In the genomic region with DNA sequence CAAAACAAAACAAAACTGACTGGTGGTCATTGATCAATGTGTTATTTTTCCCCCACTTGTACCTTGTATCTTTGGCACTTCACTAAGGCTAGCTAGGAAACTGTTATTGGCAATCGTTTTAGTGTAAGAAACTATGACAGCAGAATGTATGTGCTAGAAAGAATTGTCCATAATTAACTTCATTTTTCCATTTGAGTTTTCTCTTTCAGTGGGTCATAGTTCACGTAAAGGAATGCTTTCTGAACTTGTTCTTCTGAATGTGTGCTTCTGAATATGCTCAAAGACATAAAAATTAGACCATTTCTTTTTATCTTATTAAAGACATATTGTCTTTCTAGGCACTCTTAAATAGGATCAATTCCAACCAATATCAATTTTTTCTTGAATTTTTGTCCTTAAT, we compare ENCODE assay signal across 3 cellular contexts.
TF ChIP-seq lines count a peak whose summit lies in the region.

No MANE protein-coding gene starts in this region.

TF ChIP-seq in liver, 16 proteins besides CTCF, POLR2A, EP300 and RAD21:
- TF ChIP-seq FOXA1 (IDR thresholded peaks at IDR 0.05) (no peak), HNF4G (IDR thresholded peaks at IDR 0.05) (no peak), GABPA (IDR thresholded peaks at IDR 0.05 in 1 of 2, conservative IDR thresholded peaks at IDR 0.05 in 1 of 2) (no peak), TAF1 (conservative IDR thresholded peaks at IDR 0.05) (no peak), SP1 (IDR thresholded peaks at IDR 0.05) (no peak), JUND (IDR thresholded peaks at IDR 0.05) (no peak), FOXA2 (IDR thresholded peaks at IDR 0.05) (no peak), NR2F2 (IDR thresholded peaks at IDR 0.05) (no peak), EGR1 (IDR thresholded peaks at IDR 0.05; ENCODE audit: low read depth in 2 of 2) (no peak), YY1 (IDR thresholded peaks at IDR 0.05) (no peak)
- TF ChIP-seq, protein P1, sequence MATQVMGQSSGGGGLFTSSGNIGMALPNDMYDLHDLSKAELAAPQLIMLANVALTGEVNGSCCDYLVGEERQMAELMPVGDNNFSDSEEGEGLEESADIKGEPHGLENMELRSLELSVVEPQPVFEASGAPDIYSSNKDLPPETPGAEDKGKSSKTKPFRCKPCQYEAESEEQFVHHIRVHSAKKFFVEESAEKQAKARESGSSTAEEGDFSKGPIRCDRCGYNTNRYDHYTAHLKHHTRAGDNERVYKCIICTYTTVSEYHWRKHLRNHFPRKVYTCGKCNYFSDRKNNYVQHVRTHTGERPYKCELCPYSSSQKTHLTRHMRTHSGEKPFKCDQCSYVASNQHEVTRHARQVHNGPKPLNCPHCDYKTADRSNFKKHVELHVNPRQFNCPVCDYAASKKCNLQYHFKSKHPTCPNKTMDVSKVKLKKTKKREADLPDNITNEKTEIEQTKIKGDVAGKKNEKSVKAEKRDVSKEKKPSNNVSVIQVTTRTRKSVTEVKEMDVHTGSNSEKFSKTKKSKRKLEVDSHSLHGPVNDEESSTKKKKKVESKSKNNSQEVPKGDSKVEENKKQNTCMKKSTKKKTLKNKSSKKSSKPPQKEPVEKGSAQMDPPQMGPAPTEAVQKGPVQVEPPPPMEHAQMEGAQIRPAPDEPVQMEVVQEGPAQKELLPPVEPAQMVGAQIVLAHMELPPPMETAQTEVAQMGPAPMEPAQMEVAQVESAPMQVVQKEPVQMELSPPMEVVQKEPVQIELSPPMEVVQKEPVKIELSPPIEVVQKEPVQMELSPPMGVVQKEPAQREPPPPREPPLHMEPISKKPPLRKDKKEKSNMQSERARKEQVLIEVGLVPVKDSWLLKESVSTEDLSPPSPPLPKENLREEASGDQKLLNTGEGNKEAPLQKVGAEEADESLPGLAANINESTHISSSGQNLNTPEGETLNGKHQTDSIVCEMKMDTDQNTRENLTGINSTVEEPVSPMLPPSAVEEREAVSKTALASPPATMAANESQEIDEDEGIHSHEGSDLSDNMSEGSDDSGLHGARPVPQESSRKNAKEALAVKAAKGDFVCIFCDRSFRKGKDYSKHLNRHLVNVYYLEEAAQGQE (IDR thresholded peaks at IDR 0.05): no peak
- TF ChIP-seq, protein P2, sequence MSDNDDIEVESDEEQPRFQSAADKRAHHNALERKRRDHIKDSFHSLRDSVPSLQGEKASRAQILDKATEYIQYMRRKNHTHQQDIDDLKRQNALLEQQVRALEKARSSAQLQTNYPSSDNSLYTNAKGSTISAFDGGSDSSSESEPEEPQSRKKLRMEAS (IDR thresholded peaks at IDR 0.05): no peak
- TF ChIP-seq, protein P3, sequence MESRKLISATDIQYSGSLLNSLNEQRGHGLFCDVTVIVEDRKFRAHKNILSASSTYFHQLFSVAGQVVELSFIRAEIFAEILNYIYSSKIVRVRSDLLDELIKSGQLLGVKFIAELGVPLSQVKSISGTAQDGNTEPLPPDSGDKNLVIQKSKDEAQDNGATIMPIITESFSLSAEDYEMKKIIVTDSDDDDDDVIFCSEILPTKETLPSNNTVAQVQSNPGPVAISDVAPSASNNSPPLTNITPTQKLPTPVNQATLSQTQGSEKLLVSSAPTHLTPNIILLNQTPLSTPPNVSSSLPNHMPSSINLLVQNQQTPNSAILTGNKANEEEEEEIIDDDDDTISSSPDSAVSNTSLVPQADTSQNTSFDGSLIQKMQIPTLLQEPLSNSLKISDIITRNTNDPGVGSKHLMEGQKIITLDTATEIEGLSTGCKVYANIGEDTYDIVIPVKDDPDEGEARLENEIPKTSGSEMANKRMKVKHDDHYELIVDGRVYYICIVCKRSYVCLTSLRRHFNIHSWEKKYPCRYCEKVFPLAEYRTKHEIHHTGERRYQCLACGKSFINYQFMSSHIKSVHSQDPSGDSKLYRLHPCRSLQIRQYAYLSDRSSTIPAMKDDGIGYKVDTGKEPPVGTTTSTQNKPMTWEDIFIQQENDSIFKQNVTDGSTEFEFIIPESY (IDR thresholded peaks at IDR 0.05): no peak

TF ChIP-seq in HepG2, 621 proteins besides CTCF, POLR2A, EP300 and RAD21:
- TF ChIP-seq NBN (conservative IDR thresholded peaks at IDR 0.05) (no peak), ISL2 (CRISPR knock-in tag; IDR thresholded peaks at IDR 0.05) (no peak), HMG20B (CRISPR knock-in tag; conservative IDR thresholded peaks at IDR 0.05) (no peak)

TF ChIP-seq in GM12878, 131 proteins besides CTCF, POLR2A, EP300 and RAD21:
- TF ChIP-seq FOS (IDR thresholded peaks at IDR 0.05; ENCODE audit: borderline replicate concordance, extremely low read depth, insufficient read length) (no peak), ZBED1 (IDR thresholded peaks at IDR 0.05; ENCODE audit: borderline replicate concordance) (no peak), SMARCA5 (IDR thresholded peaks at IDR 0.05) (no peak), IRF4 (IDR thresholded peaks at IDR 0.05; ENCODE audit: low read depth, low read length) (no peak), MXI1 (IDR thresholded peaks at IDR 0.05; ENCODE audit: low read depth, low read length) (no peak), NFYA (IDR thresholded peaks at IDR 0.05; ENCODE audit: borderline replicate concordance, low read depth, low read length) (no peak)
- TF ChIP-seq, protein P4, sequence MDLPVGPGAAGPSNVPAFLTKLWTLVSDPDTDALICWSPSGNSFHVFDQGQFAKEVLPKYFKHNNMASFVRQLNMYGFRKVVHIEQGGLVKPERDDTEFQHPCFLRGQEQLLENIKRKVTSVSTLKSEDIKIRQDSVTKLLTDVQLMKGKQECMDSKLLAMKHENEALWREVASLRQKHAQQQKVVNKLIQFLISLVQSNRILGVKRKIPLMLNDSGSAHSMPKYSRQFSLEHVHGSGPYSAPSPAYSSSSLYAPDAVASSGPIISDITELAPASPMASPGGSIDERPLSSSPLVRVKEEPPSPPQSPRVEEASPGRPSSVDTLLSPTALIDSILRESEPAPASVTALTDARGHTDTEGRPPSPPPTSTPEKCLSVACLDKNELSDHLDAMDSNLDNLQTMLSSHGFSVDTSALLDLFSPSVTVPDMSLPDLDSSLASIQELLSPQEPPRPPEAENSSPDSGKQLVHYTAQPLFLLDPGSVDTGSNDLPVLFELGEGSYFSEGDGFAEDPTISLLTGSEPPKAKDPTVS (IDR thresholded peaks at IDR 0.05; ENCODE audit: low read depth, low read length): no peak
